ENCODE assay signal across 8 cellular contexts in the genomic region with DNA sequence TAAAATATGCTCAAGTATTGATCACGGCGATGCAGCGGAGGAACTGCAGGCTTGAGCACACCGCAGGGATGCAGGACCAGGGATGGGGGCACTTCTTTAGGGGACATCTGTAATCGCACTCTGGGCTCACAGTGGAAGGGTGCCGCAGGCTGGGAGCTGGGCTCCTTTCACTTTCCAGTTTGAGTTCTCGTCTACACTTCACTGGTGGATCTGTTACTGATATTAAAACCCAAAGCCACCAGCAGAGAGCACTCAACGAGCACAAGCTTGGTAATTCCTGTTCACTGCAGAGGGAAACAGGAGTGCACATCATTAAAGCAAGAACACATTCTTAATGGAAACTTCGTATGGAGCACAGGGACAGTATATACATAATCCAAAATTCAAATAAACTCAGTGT.
DNase-seq lines count a peak whose midpoint lies in the region; ATAC-seq and TF ChIP-seq lines count a peak whose summit lies in the region.

No MANE protein-coding gene starts in this region.

- H3K79me2 ChIP-seq in mammary epithelial cell (ENCODE audit: insufficient read depth, low read length), result peaks cover 77% of the 10 kb centered on the region

- H3K9me3 ChIP-seq in mammary epithelial cell (replicated peaks; ENCODE audit: insufficient read depth, low read length), result no peaks in the 10 kb centered on the region

- H3K27me3 ChIP-seq in BJ (ENCODE audit: control insufficient read depth, insufficient read depth, low read length) (no peaks in the 10 kb centered on the region), mammary epithelial cell (ENCODE audit: insufficient read depth, low read length) (no peaks in the 10 kb centered on the region)

- in situ Hi-C loops in mammary epithelial cell (cut with MboI; ENCODE audit: low sequenced_read_pairs in 2 of 2), result loop anchor here in 1 of 2 donors (25.0 kb wide), 2 partner anchors 264 to 489 kb away; no protein-coding TSS in a partner anchor

- ATAC-seq in GM19025 (IDR thresholded peaks at IDR 0.05; ENCODE audit: low read depth, unreplicated experiment) (peak; percentile 51), HG02571 (IDR thresholded peaks at IDR 0.05; ENCODE audit: unreplicated experiment) (no peak), GM21360 (IDR thresholded peaks at IDR 0.05; ENCODE audit: unreplicated experiment) (no peak)
- ATAC-seq in activated T-helper 17 cell treated with anti-CD3 and anti-CD28 coated beads, Interleukin-2, amount 50 U/mL, for 72 hours (replicated peaks), result no peak

- H3K27ac ChIP-seq in mammary epithelial cell (ENCODE audit: insufficient read depth, low read depth, low read length), result no peak overlapping the region

- H3K4me3 ChIP-seq in BJ (ENCODE audit: low read depth, low read length), result no peak overlapping the region
- peak overlapping the region in 1 of 3 experiments; percentile 0 for H3K4me3 ChIP-seq in mammary epithelial cell (replicated peaks in 1 of 3; ENCODE audit: insufficient read depth in 1 of 3, low read depth in 2 of 3, low read length in 3 of 3)
- no peak overlapping the region for H3K4me3 ChIP-seq in lower leg skin (ENCODE audit: low read depth, poor library complexity, severe bottlenecking)

- TF ChIP-seq POLR2A in lower leg skin (IDR thresholded peaks at IDR 0.05), result no peak

- H3K36me3 ChIP-seq in BJ (ENCODE audit: control insufficient read depth, insufficient read depth, low read length), result no peaks in the 10 kb centered on the region
- H3K36me3 ChIP-seq in mammary epithelial cell (ENCODE audit: insufficient read depth, low read length), result no peaks in the 10 kb centered on the region

- intact Hi-C loops in mammary epithelial cell (cut with micrococcal nuclease), result loop anchor here (1.0 to 2.0 kb wide), 7 partner anchors 39 to 303 kb away; a partner anchor contains a TSS
- intact Hi-C loops in lower leg skin (cut with DNase I; ENCODE audit: low total_unique reads), result loop anchor here (10.0 kb wide), 1 partner anchor 251 kb away; no protein-coding TSS in a partner anchor

- no peaks in the 10 kb centered on the region for H4K20me1 ChIP-seq in mammary epithelial cell (ENCODE audit: insufficient read depth, low read length)

- H3K27ac Mint-ChIP-seq in activated T-helper 17 cell treated with anti-CD3 and anti-CD28 coated beads, Interleukin-2, amount 50 U/mL, for 72 hours, result no peak overlapping the region

- H3K9ac ChIP-seq in mammary epithelial cell (ENCODE audit: insufficient read depth, low read length), result no peak overlapping the region

- H3K27me3 Mint-ChIP-seq in activated T-helper 17 cell treated with anti-CD3 and anti-CD28 coated beads, Interleukin-2, amount 50 U/mL, for 72 hours, result peaks cover 4% of the 10 kb centered on the region

- no peaks in the 10 kb centered on the region for H3K4me1 Mint-ChIP-seq in activated T-helper 17 cell treated with anti-CD3 and anti-CD28 coated beads, Interleukin-2, amount 50 U/mL, for 72 hours

- TF ChIP-seq CTCF in BJ (IDR thresholded peaks at IDR 0.05; ENCODE audit: insufficient read depth, low read depth, low read length) (peak; percentile 62), mammary epithelial cell (conservative IDR thresholded peaks at IDR 0.05 in 1 of 2, IDR thresholded peaks at IDR 0.05 in 1 of 2; ENCODE audit: extremely low read depth in 1 of 2, insufficient read depth in 1 of 2, low read depth in 1 of 2, low read length in 2 of 2) (peak; percentile 32 to 71), lower leg skin (IDR thresholded peaks at IDR 0.05) (no peak)

- dilution Hi-C loops in mammary epithelial cell (cut with HindIII; ENCODE audit: low sequenced_read_pairs), result loop anchor here (5.0 kb wide), 1 partner anchor 269 kb away; no protein-coding TSS in a partner anchor

- DNase-seq in BJ (ENCODE audit: low read depth) (no peak), NCI-H1092 treated with DMSO at 0.1 percent for 48 hours (lab: John Stamatoyannopoulos, UW) (peak; percentile 49), mammary epithelial cell (peak; percentile 62), lower leg skin (ENCODE audit: low spot score in 2 of 2) (peak; percentile 56 to 83)

- CTCF ChIA-PET in BJ (lab: Yijun Ruan, JAX), result interaction anchor here (0.7 to 3.5 kb wide), 29 partner anchors 9 to 496 kb away, joined by 3 to 18 read pairs (median 4); no protein-coding TSS in a partner anchor
- CTCF ChIA-PET in mammary epithelial cell (lab: Charles Lee; ENCODE audit: low non-redundant PET), result interaction anchor here (0.6 to 0.8 kb wide), 6 partner anchors 42 to 271 kb away, joined by 3 to 6 read pairs (median 5); no protein-coding TSS in a partner anchor

- no peaks in the 10 kb centered on the region for H3K36me3 Mint-ChIP-seq in activated T-helper 17 cell treated with anti-CD3 and anti-CD28 coated beads, Interleukin-2, amount 50 U/mL, for 72 hours (ENCODE audit: low read depth)

- no peak overlapping the region for H3K4me3 Mint-ChIP-seq in activated T-helper 17 cell treated with anti-CD3 and anti-CD28 coated beads, Interleukin-2, amount 50 U/mL, for 72 hours

- POLR2A ChIA-PET in BJ (lab: Charles Lee), result no interaction called here

- no peaks in the 10 kb centered on the region for H3K9me3 Mint-ChIP-seq in activated T-helper 17 cell treated with anti-CD3 and anti-CD28 coated beads, Interleukin-2, amount 50 U/mL, for 72 hours

- peaks cover 55% of the 10 kb centered on the region for H3K4me1 ChIP-seq in mammary epithelial cell (ENCODE audit: insufficient read depth, low read length)

- BruUV-seq in mammary epithelial cell (replicated peaks; lab: Mats Ljungman, UMichigan), result no TSS peak

- H2AFZ ChIP-seq in mammary epithelial cell (ENCODE audit: low read depth, low read length), result no peak overlapping the region

- WGBS in mammary epithelial cell (ENCODE audit: low coverage, missing lambda C conversion rate), result 40% methylated on average over 9 of the region's 9 CpGs
- 25 to 30% methylated on average over 9 of the region's 9 CpGs for WGBS in lower leg skin, 2 donors

- peak overlapping the region; percentile 57 for H3K4me2 ChIP-seq in mammary epithelial cell (ENCODE audit: insufficient read depth, low read depth, low read length)

Comparison
In these comparisons a context has a peak if more than half of its experiments do, and no peak if none do; other contexts are left out.
1. CTCF ChIP-seq: peak in BJ (single experiment) and mammary epithelial cell (2 of 2); none in lower leg skin (0 of 3).